ENCODE assay signal across 26 cellular contexts in genomic region chr4:170716868-170717267, GRCh38.
DNase-seq lines count a peak whose midpoint lies in the region; ATAC-seq and TF ChIP-seq lines count a peak whose summit lies in the region.
"Had no signal": no experiment of that assay in that cellular context is flagged by ENCODE, and none has a peak within 500 bp of the region (broad histone marks: within the 10 kb centered on the region; RNA-seq: fewer than 3 reads in every experiment).

No MANE protein-coding gene starts in this region.

- H3K36me3 ChIP-seq in neural progenitor cell = no peaks in the 10 kb centered on the region
- H3K36me3 ChIP-seq in upper lobe of right lung = no peaks in the 10 kb centered on the region
- H3K36me3 ChIP-seq: esophagus squamous epithelium, heart left ventricle, left lung, tibial artery had no signal

- intact Hi-C loops in upper lobe of right lung (cut with DNase I) = no loop called here

- H3K27ac Mint-ChIP-seq in chondrocyte (ENCODE audit: unreplicated experiment) = no peak overlapping the region
- H3K27ac Mint-ChIP-seq in neural progenitor cell = no peak overlapping the region
- H3K27ac Mint-ChIP-seq: activated naive CD8-positive, alpha-beta T cell treated with anti-CD3 and anti-CD28 coated beads for 36 hours; activated T-helper 17 cell treated with anti-CD3 and anti-CD28 coated beads, Interleukin-2, amount 50 U/mL, for 72 hours; CD4-positive, alpha-beta T cell; effector memory CD8-positive, alpha-beta T cell; mesothelial cell of epicardium; naive thymus-derived CD8-positive, alpha-beta T cell; stimulated activated naive CD8-positive, alpha-beta T cell treated with anti-CD3 and anti-CD28 coated beads, Interleukin-15, Interleukin-2, amounts not matched to agents 100 ng/mL and 50 ng/mL, for 24 hours; T-helper 17 cell had no signal

- no peak overlapping the region for H2AFZ ChIP-seq in neural progenitor cell (replicated peaks)

- no peaks in the 10 kb centered on the region for H4K20me1 ChIP-seq in neural progenitor cell (ENCODE audit: low read depth)

- DNase-seq in GM13977 (ENCODE audit: low spot score) = no peak
- DNase-seq in chondrocyte (ENCODE audit: low spot score) = no peak
- no peak for DNase-seq in neural progenitor cell (ENCODE audit: low spot score)
- DNase-seq in DMS 273 (lab: John Stamatoyannopoulos, UW; ENCODE audit: unreplicated experiment) = no peak
- DNase-seq in upper lobe of right lung = no peak
- DNase-seq: activated CD8-positive, alpha-beta memory T cell treated with anti-CD3 and anti-CD28 coated beads, Interleukin-2, amount 50 U/mL, for 4 hours; activated naive CD8-positive, alpha-beta T cell treated with anti-CD3 and anti-CD28 coated beads for 36 hours; CD4-positive, alpha-beta T cell; effector memory CD8-positive, alpha-beta T cell; esophagus squamous epithelium; HCEC 1CT; heart left ventricle; Karpas-422; left lung; naive thymus-derived CD8-positive, alpha-beta T cell; NCI-H1092 treated with DMSO at 0.1 percent for 48 hours; NCI-H2029 treated with DMSO at 0.1 percent for 48 hours; right cardiac atrium; T-helper 17 cell; tibial artery had no signal

- H3K27ac ChIP-seq in neural progenitor cell (no peak overlapping the region), upper lobe of right lung (no peak overlapping the region)
- H3K27ac ChIP-seq: esophagus squamous epithelium, heart left ventricle, left lung, tibial artery had no signal

- H3K27me3 Mint-ChIP-seq in chondrocyte (ENCODE audit: low read depth) (peaks cover 6% of the 10 kb centered on the region), neural progenitor cell (ENCODE audit: insufficient read depth, low read depth) (no peaks in the 10 kb centered on the region)
- H3K27me3 Mint-ChIP-seq: activated naive CD8-positive, alpha-beta T cell treated with anti-CD3 and anti-CD28 coated beads for 36 hours; activated T-helper 17 cell treated with anti-CD3 and anti-CD28 coated beads, Interleukin-2, amount 50 U/mL, for 72 hours; CD4-positive, alpha-beta T cell; effector memory CD8-positive, alpha-beta T cell; naive thymus-derived CD8-positive, alpha-beta T cell; stimulated activated naive CD8-positive, alpha-beta T cell treated with anti-CD3 and anti-CD28 coated beads, Interleukin-15, Interleukin-2, amounts not matched to agents 100 ng/mL and 50 ng/mL, for 24 hours; T-helper 17 cell had no signal

- H3K9ac ChIP-seq in neural progenitor cell = no peak overlapping the region

- H3K4me1 ChIP-seq in neural progenitor cell = no peaks in the 10 kb centered on the region
- H3K4me1 ChIP-seq in upper lobe of right lung = no peaks in the 10 kb centered on the region
- H3K4me1 ChIP-seq: esophagus squamous epithelium, heart left ventricle, left lung, tibial artery had no signal

- H3K9me3 ChIP-seq in neural progenitor cell (ENCODE audit: low read depth) = no peaks in the 10 kb centered on the region
- H3K9me3 ChIP-seq in upper lobe of right lung = no peaks in the 10 kb centered on the region
- H3K9me3 ChIP-seq: esophagus squamous epithelium, tibial artery had no signal

- no peak overlapping the region for H3K4me3 ChIP-seq in neural progenitor cell
- H3K4me3 ChIP-seq in upper lobe of right lung = no peak overlapping the region
- H3K4me3 ChIP-seq: esophagus squamous epithelium, heart left ventricle, left lung, tibial artery had no signal

- ATAC-seq in HG03097 (IDR thresholded peaks at IDR 0.05; ENCODE audit: low FRiP score, unreplicated experiment) (no peak), HG03039 (IDR thresholded peaks at IDR 0.05; ENCODE audit: unreplicated experiment) (no peak), upper lobe of right lung (no peak)
- ATAC-seq: activated T-helper 17 cell treated with anti-CD3 and anti-CD28 coated beads, Interleukin-2, amount 50 U/mL, for 72 hours; effector memory CD8-positive, alpha-beta T cell; heart left ventricle; left lung; naive thymus-derived CD8-positive, alpha-beta T cell; right cardiac atrium; T-helper 17 cell had no signal

- H3K4me3 Mint-ChIP-seq in chondrocyte (ENCODE audit: unreplicated experiment) (no peak overlapping the region), neural progenitor cell (no peak overlapping the region)
- H3K4me3 Mint-ChIP-seq: activated naive CD8-positive, alpha-beta T cell treated with anti-CD3 and anti-CD28 coated beads for 36 hours; activated T-helper 17 cell treated with anti-CD3 and anti-CD28 coated beads, Interleukin-2, amount 50 U/mL, for 72 hours; CD4-positive, alpha-beta T cell; effector memory CD8-positive, alpha-beta T cell; mesothelial cell of epicardium; naive thymus-derived CD8-positive, alpha-beta T cell; stimulated activated naive CD8-positive, alpha-beta T cell treated with anti-CD3 and anti-CD28 coated beads, Interleukin-15, Interleukin-2, amounts not matched to agents 100 ng/mL and 50 ng/mL, for 24 hours; T-helper 17 cell had no signal

- H3K36me3 Mint-ChIP-seq in chondrocyte (ENCODE audit: low read depth) (no peaks in the 10 kb centered on the region), neural progenitor cell (no peaks in the 10 kb centered on the region)
- H3K36me3 Mint-ChIP-seq: activated naive CD8-positive, alpha-beta T cell treated with anti-CD3 and anti-CD28 coated beads for 36 hours; mesothelial cell of epicardium; naive thymus-derived CD8-positive, alpha-beta T cell had no signal

- in situ Hi-C loops in GM13977 (cut with MboI; ENCODE audit: low pct_unique_long_range_greater_than_20kb, low sequenced_read_pairs, unreplicated experiment) = no loop called here

- H3K27me3 ChIP-seq in neural progenitor cell (no peaks in the 10 kb centered on the region), upper lobe of right lung (no peaks in the 10 kb centered on the region)
- H3K27me3 ChIP-seq: esophagus squamous epithelium, heart left ventricle, left lung, tibial artery had no signal

- no peaks in the 10 kb centered on the region for H3F3A ChIP-seq in neural progenitor cell (ENCODE audit: low read depth)

- H3K9me3 Mint-ChIP-seq in chondrocyte (ENCODE audit: low read depth) = no peaks in the 10 kb centered on the region
- no peaks in the 10 kb centered on the region for H3K9me3 Mint-ChIP-seq in neural progenitor cell

- peak; percentile 28 for TF ChIP-seq CTCF in GM13977 (IDR thresholded peaks at IDR 0.05; ENCODE audit: extremely low read depth, insufficient read depth, missing control alignments)
- TF ChIP-seq CTCF in LNCAP (IDR thresholded peaks at IDR 0.05) = peak; percentile 21; the same call in 1 of the 2 replicates
- peak; percentile 50 for TF ChIP-seq CTCF in chondrocyte (IDR thresholded peaks at IDR 0.05)
- peak; percentile 31 for TF ChIP-seq CTCF in neural progenitor cell (IDR thresholded peaks at IDR 0.05)
- no peak for TF ChIP-seq CTCF in upper lobe of right lung (IDR thresholded peaks at IDR 0.05)

- H3K4me1 Mint-ChIP-seq in chondrocyte (ENCODE audit: low read depth) = no peaks in the 10 kb centered on the region
- no peaks in the 10 kb centered on the region for H3K4me1 Mint-ChIP-seq in neural progenitor cell
- H3K4me1 Mint-ChIP-seq: activated naive CD8-positive, alpha-beta T cell treated with anti-CD3 and anti-CD28 coated beads for 36 hours; activated T-helper 17 cell treated with anti-CD3 and anti-CD28 coated beads, Interleukin-2, amount 50 U/mL, for 72 hours; mesothelial cell of epicardium; naive thymus-derived CD8-positive, alpha-beta T cell; T-helper 17 cell had no signal

- H3K4me2 ChIP-seq in neural progenitor cell = no peak overlapping the region

- H3K79me2 ChIP-seq in neural progenitor cell (ENCODE audit: low read depth) = no peaks in the 10 kb centered on the region
